Comparison of ENCODE assay signal across 12 cellular contexts in the genomic region with DNA sequence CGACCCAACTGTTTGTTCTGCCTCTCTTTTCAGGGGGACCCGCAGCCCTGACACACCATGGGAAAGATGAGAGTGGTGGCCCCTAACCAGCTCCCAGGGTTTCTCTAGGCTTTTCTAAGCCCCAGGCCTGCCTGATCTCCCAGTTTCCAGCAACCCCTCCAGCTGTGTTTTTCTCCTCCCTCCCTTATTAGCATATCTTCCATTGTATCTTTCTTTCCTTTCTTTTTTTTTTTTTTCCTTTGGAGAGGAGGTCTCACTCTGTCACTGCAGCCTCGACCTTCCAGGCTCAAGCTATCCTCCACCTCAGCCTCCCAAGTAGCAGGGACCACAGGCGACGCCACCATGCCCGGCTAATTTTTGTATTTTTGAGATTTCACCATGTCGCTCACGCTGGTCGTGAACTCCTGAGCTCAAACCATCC. TPM values are rescaled to one million over a fixed set of nuclear protein-coding genes. Genes with fewer than 3 reads are reported as not detected.
DNase-seq lines count a peak whose midpoint lies in the region; ATAC-seq and TF ChIP-seq lines count a peak whose summit lies in the region.
"Had no signal": no experiment of that assay in that cellular context is flagged by ENCODE, and none has a peak within 500 bp of the region (broad histone marks: within the 10 kb centered on the region; RNA-seq: fewer than 3 reads in every experiment).

No MANE protein-coding gene starts in this region.

- TF ChIP-seq CTCF in CD14-positive monocyte (IDR thresholded peaks at IDR 0.05) (no peak), osteoblast (IDR thresholded peaks at IDR 0.05; ENCODE audit: extremely low read depth, low read depth, low read length) (no peak)

- peaks cover 51% of the 10 kb centered on the region for H3K4me1 ChIP-seq in osteoblast (ENCODE audit: insufficient read depth, low read length)

- peaks cover 23% of the 10 kb centered on the region for H4K20me1 ChIP-seq in osteoblast (ENCODE audit: insufficient read depth, low read length)

- H3K4me3 ChIP-seq in osteoblast (ENCODE audit: insufficient read depth, low read length) = no peak overlapping the region

- peaks cover 70% of the 10 kb centered on the region for H3K4me1 Mint-ChIP-seq in CD14-positive monocyte
- H3K4me1 Mint-ChIP-seq in IgD-negative memory B cell = peaks cover 38 to 42% (median 41%) of the 10 kb centered on the region in 3 donors
- H3K4me1 Mint-ChIP-seq in dendritic cell treated with granulocyte-macrophage colony-stimulating factor and Interleukin-4, amounts not matched to agents 40 ng/mL and 50 ng/mL, for 4 days (ENCODE audit: low read depth) = peaks cover 65% of the 10 kb centered on the region

- no peaks in the 10 kb centered on the region for H3K9me3 ChIP-seq in osteoblast (ENCODE audit: low read depth, low read length)

- H3K36me3 Mint-ChIP-seq in CD14-positive monocyte (peaks cover 2 to 7% of the 10 kb centered on the region in 2 donors), IgD-negative memory B cell (no peaks in the 10 kb centered on the region)
- peaks cover 14% of the 10 kb centered on the region for H3K36me3 Mint-ChIP-seq in dendritic cell treated with granulocyte-macrophage colony-stimulating factor and Interleukin-4, amounts not matched to agents 40 ng/mL and 50 ng/mL, for 4 days (ENCODE audit: low read depth)

- H3K36me3 ChIP-seq in osteoblast (ENCODE audit: insufficient read depth, low read length) = no peaks in the 10 kb centered on the region

- H3K79me2 ChIP-seq in osteoblast (ENCODE audit: insufficient read depth, low read length) = peaks cover 28% of the 10 kb centered on the region

- H3K9me3 Mint-ChIP-seq in CD14-positive monocyte = no peaks in the 10 kb centered on the region
- H3K9me3 Mint-ChIP-seq in IgD-negative memory B cell = no peaks in the 10 kb centered on the region
- H3K9me3 Mint-ChIP-seq in dendritic cell treated with granulocyte-macrophage colony-stimulating factor and Interleukin-4, amounts not matched to agents 40 ng/mL and 50 ng/mL, for 4 days = no peaks in the 10 kb centered on the region

- intact Hi-C loops in CD14-positive monocyte (cut with micrococcal nuclease) = loop anchor here (5.0 to 10.0 kb wide), 3 partner anchors 49 to 212 kb away; a partner anchor contains a TSS
- intact Hi-C loops in dendritic cell treated with granulocyte-macrophage colony-stimulating factor and Interleukin-4, amounts not matched to agents 40 ng/mL and 50 ng/mL, for 4 days (cut with micrococcal nuclease) = loop anchor here (10.0 kb wide), 2 partner anchors 212 to 612 kb away; a partner anchor contains a TSS

- no peaks in the 10 kb centered on the region for H3K27me3 Mint-ChIP-seq in CD14-positive monocyte (ENCODE audit: low read depth in 3 of 3)
- H3K27me3 Mint-ChIP-seq in IgD-negative memory B cell = no peaks in the 10 kb centered on the region
- no peaks in the 10 kb centered on the region for H3K27me3 Mint-ChIP-seq in dendritic cell treated with granulocyte-macrophage colony-stimulating factor and Interleukin-4, amounts not matched to agents 40 ng/mL and 50 ng/mL, for 4 days

- H3K27ac Mint-ChIP-seq in CD14-positive monocyte (peak overlapping the region; percentile 95 to 100 (median 99)), IgD-negative memory B cell (peak overlapping the region in 2 of 3 donors; percentile 78 to 86)
- peak overlapping the region; percentile 97 for H3K27ac Mint-ChIP-seq in dendritic cell treated with granulocyte-macrophage colony-stimulating factor and Interleukin-4, amounts not matched to agents 40 ng/mL and 50 ng/mL, for 4 days

- peak overlapping the region; percentile 62 to 86 for H3K4me3 Mint-ChIP-seq in CD14-positive monocyte
- H3K4me3 Mint-ChIP-seq in IgD-negative memory B cell = peak overlapping the region; percentile 71 to 92 (median 87)
- H3K4me3 Mint-ChIP-seq in dendritic cell treated with granulocyte-macrophage colony-stimulating factor and Interleukin-4, amounts not matched to agents 40 ng/mL and 50 ng/mL, for 4 days = peak overlapping the region; percentile 81

- no peak overlapping the region for H3K4me2 ChIP-seq in osteoblast (ENCODE audit: insufficient read depth, low read length)

- H3K27ac ChIP-seq in osteoblast (ENCODE audit: low read depth, low read length) = no peak overlapping the region

- ATAC-seq in HG03342 (IDR thresholded peaks at IDR 0.05; ENCODE audit: unreplicated experiment) = no peak

- DNase-seq in CD14-positive monocyte (ENCODE audit: low spot score) (no peak), osteoblast (ENCODE audit: insufficient read length, low spot score, missing footprints) (peak; percentile 72), kidney tubule cell (ENCODE audit: low spot score) (no peak), T-helper 9 cell (no peak), GM19240 (ENCODE audit: insufficient read length, low spot score) (no peak)
- DNase-seq: DMS153, T1000 had no signal

- no peak overlapping the region for H2AFZ ChIP-seq in osteoblast (ENCODE audit: low read length)

- H3K27me3 ChIP-seq in osteoblast (ENCODE audit: insufficient read depth, low read length) = no peaks in the 10 kb centered on the region

RNA-seq across cellular contexts. Expression of a gene that starts 1.8 kb away (rescaled TPM):
- 100 to 1,000 TPM; 200 to 224 TPM for polyA plus RNA-seq in CD14-positive monocyte
- polyA plus RNA-seq in IgD-negative memory B cell = 110 TPM
- total RNA-seq in osteoblast = 159 and 164 TPM in 2 replicates

RNA-seq across cellular contexts. Expression of a gene that starts 5.7 kb away (rescaled TPM):
- 1 to 10 TPM in 1 of 2 donors, under 1 TPM in 1; 0.28 to 1.4 TPM for polyA plus RNA-seq in CD14-positive monocyte
- polyA plus RNA-seq in IgD-negative memory B cell = 0.11 TPM
- total RNA-seq in osteoblast = under 0.01 TPM in 2 replicates
- total RNA-seq: aorta, myocyte had no signal

RNA-seq across cellular contexts. Expression of a gene that starts 30.3 kb away (rescaled TPM):
- polyA plus RNA-seq in CD14-positive monocyte (10 to 100 TPM; 11.5 to 13.2 TPM), IgD-negative memory B cell (2.3 TPM)
- total RNA-seq in osteoblast = 17.1 and 18.1 TPM in 2 replicates

RNA-seq across cellular contexts. Expression of a gene that starts 31.8 kb away (rescaled TPM):
- polyA plus RNA-seq in CD14-positive monocyte (10 to 100 TPM; 22.6 to 22.8 TPM), IgD-negative memory B cell (36.2 TPM)
- 8.3 and 11.6 TPM in 2 replicates for total RNA-seq in osteoblast

RNA-seq across cellular contexts. Expression of a gene that starts 50.2 kb away (rescaled TPM):
- polyA plus RNA-seq in CD14-positive monocyte = 10 to 100 TPM; 13.9 to 15.5 TPM
- 19.8 TPM for polyA plus RNA-seq in IgD-negative memory B cell
- total RNA-seq in osteoblast = 38.0 and 42.3 TPM in 2 replicates
